ENCODE assay signal across 11 cellular contexts in genomic region chr17:45265823-45266222, GRCh38. TPM values are rescaled to one million over a fixed set of nuclear protein-coding genes. Genes with fewer than 3 reads are reported as not detected.
DNase-seq lines count a peak whose midpoint lies in the region; ATAC-seq and TF ChIP-seq lines count a peak whose summit lies in the region.
"Had no signal": no experiment of that assay in that cellular context is flagged by ENCODE, and none has a peak within 500 bp of the region (broad histone marks: within the 10 kb centered on the region; RNA-seq: fewer than 3 reads in every experiment).

No MANE protein-coding gene starts in this region.

- H3K27me3 ChIP-seq in effector memory CD4-positive, alpha-beta T cell (replicated peaks; ENCODE audit: control insufficient read depth, insufficient read depth, low read length, poor library complexity, severe bottlenecking), result no peaks in the 10 kb centered on the region
- H3K27me3 ChIP-seq: thyroid gland had no signal

- peak; percentile 82 for ATAC-seq in left colon
- no peak for ATAC-seq in HG03280 (IDR thresholded peaks at IDR 0.05; ENCODE audit: unreplicated experiment)
- no peak for ATAC-seq in GM21526 (IDR thresholded peaks at IDR 0.05; ENCODE audit: low FRiP score, unreplicated experiment)

- H3K27ac ChIP-seq in effector memory CD4-positive, alpha-beta T cell (ENCODE audit: insufficient read depth, low read length, poor library complexity, severe bottlenecking), result no peak overlapping the region
- H3K27ac ChIP-seq: thyroid gland had no signal

- intact Hi-C loops in left colon (cut with DNase I, micrococcal nuclease), result no loop called here

- peaks cover 68% of the 10 kb centered on the region for H3K36me3 ChIP-seq in effector memory CD4-positive, alpha-beta T cell (ENCODE audit: control insufficient read depth, insufficient read depth, low read length)

- DNase-seq in AG09309 (ENCODE audit: low read depth), result peak; percentile 69
- peak; percentile 71 for DNase-seq in HK-2 (ENCODE audit: unreplicated experiment)
- DNase-seq in amniotic epithelial cell (ENCODE audit: low read depth), result peak; percentile 71
- DNase-seq in left colon, result peak; percentile 64 to 76
- DNase-seq in NCI-H1048 (lab: John Stamatoyannopoulos, UW), result no peak
- DNase-seq in effector memory CD4-positive, alpha-beta T cell, result no peak
- DNase-seq: thyroid gland had no signal

- no peak overlapping the region for H3K4me3 ChIP-seq in AG09309 (ENCODE audit: control insufficient read depth, low read depth, low read length)
- H3K4me3 ChIP-seq in effector memory CD4-positive, alpha-beta T cell (ENCODE audit: insufficient read depth, low read depth, low read length, poor library complexity, severe bottlenecking), result no peak overlapping the region
- H3K4me3 ChIP-seq: thyroid gland had no signal

- no peaks in the 10 kb centered on the region for H3K9me3 ChIP-seq in effector memory CD4-positive, alpha-beta T cell (ENCODE audit: control insufficient read depth, low read length)
- H3K9me3 ChIP-seq: thyroid gland had no signal

- TF ChIP-seq CTCF in AG09309 (IDR thresholded peaks at IDR 0.05; ENCODE audit: control insufficient read depth, insufficient read depth, low read depth, low read length, missing control alignments), result no peak

- peaks cover 8% of the 10 kb centered on the region for H3K4me1 ChIP-seq in effector memory CD4-positive, alpha-beta T cell (ENCODE audit: control insufficient read depth, insufficient read depth, low read length, poor library complexity, severe bottlenecking)

RNA-seq across cellular contexts. Expression of gene SPATA32, which starts 3.9 kb away (rescaled TPM):
- not detected for total RNA-seq in left colon
- total RNA-seq: dermis microvascular lymphatic vessel endothelial cell, H1, thyroid gland had no signal

RNA-seq across cellular contexts. Expression of gene FMNL1, which starts 44.1 kb away (rescaled TPM):
- total RNA-seq in left colon, result 10 to 100 TPM in 1 of 2 donors, 1 to 10 TPM in 1; 5.4 to 12.2 TPM

RNA-seq across cellular contexts. Expression of gene MAP3K14, which starts 51.0 kb away (rescaled TPM):
- 10 to 100 TPM; 13.0 to 13.3 TPM for total RNA-seq in left colon

Comparison
In these comparisons a context has a peak if more than half of its experiments do, and no peak if none do; other contexts are left out.
1. DNase-seq: peak in AG09309 (single experiment), HK-2 (single experiment), amniotic epithelial cell (single experiment) and left colon (2 of 2); none in NCI-H1048 (single experiment) and effector memory CD4-positive, alpha-beta T cell (0 of 3).